In the genomic region with DNA sequence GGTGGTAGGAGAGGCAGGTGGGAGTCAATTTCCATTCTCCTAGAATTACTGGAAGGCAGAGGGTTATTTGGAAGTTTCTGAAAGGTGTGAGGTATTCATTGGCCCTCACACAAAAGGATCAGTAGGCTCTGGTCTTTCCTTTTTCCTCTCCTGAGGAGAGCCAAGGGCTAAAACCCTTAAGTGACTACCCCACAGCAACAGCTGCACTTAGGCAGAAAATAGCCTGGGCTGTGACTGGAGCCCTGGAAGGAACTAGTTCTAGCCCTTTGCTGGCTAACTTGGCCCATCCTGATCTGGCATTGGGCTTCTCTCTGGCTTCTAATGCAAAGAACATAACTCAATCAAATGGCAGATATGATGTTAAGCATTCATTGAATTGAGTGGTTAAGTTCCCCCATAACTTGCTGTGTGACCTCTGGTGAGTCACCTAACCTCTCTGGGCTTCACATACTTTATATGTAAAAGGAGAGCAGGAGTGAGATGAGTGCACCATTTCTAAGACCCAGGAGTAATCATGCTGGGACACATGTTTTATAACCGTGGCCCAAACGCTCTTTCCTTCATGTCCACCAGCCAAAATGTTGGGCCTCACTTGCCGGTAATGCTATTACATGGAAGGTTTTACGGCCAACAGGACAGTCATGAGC, we compare ENCODE assay signal across 29 cellular contexts. TPM values are rescaled to one million over a fixed set of nuclear protein-coding genes. Genes with fewer than 3 reads are reported as not detected.
A peak's percentile ranks its signal among the peaks of the same experiment; 100 is the strongest.
DNase-seq lines count a peak whose midpoint lies in the region; ATAC-seq, FAIRE-seq and TF ChIP-seq lines count a peak whose summit lies in the region.
"Had no signal": no experiment of that assay in that cellular context is flagged by ENCODE, and none has a peak within 500 bp of the region (broad histone marks: within the 10 kb centered on the region; RNA-seq: fewer than 3 reads in every experiment).

No MANE protein-coding gene starts in this region.

- FAIRE-seq in keratinocyte (lab: Jason Lieb, UNC) = peak; percentile 9
- FAIRE-seq: colon had no signal

- H4K20me1 ChIP-seq in BLaER1 treated with 17β-estradiol and CSF1 and Interleukin-3, amounts not matched to agents 10 nM and 100 nM = peaks cover 0 to 37% (median 9%) of the 10 kb centered on the region in 11 experiments; a peak in 8 of 22 replicates
- no peaks in the 10 kb centered on the region for H4K20me1 ChIP-seq in keratinocyte (ENCODE audit: control insufficient read depth, extremely low read depth, insufficient read depth, low read length)

- no peak overlapping the region for H3K9ac ChIP-seq in BLaER1 treated with 17β-estradiol and CSF1 and Interleukin-3, amounts not matched to agents 10 nM and 100 nM
- H3K9ac ChIP-seq in keratinocyte (ENCODE audit: control insufficient read depth, extremely low read depth, insufficient read depth, low read length) = no peak overlapping the region

- H3K9me3 ChIP-seq in BLaER1 treated with 17β-estradiol and CSF1 and Interleukin-3, amounts not matched to agents 10 nM and 100 nM (replicated peaks in 1 of 11) = no peaks in the 10 kb centered on the region
- H3K9me3 ChIP-seq in Panc1 (ENCODE audit: control insufficient read depth, insufficient read depth, low read depth, low read length) (no peaks in the 10 kb centered on the region), keratinocyte (ENCODE audit: control insufficient read depth, low read depth, low read length) (no peaks in the 10 kb centered on the region)
- H3K9me3 ChIP-seq: breast epithelium, esophagus muscularis mucosa, ovary, thyroid gland had no signal

- peak overlapping the region in 9 of 11 experiments; percentile 20 to 75 (median 68); a peak in 16 of 22 replicates for H3K4me2 ChIP-seq in BLaER1 treated with 17β-estradiol and CSF1 and Interleukin-3, amounts not matched to agents 10 nM and 100 nM
- H3K4me2 ChIP-seq in keratinocyte (ENCODE audit: control insufficient read depth, extremely low read depth, insufficient read depth, low read depth, low read length) = no peak overlapping the region

- no peak overlapping the region for H3K4me3 ChIP-seq in BLaER1 treated with 17β-estradiol and CSF1 and Interleukin-3, amounts not matched to agents 10 nM and 100 nM
- H3K4me3 ChIP-seq in Panc1 (ENCODE audit: low read depth in 2 of 2, low read length in 2 of 2) (no peak overlapping the region), keratinocyte (ENCODE audit: control insufficient read depth in 2 of 3, extremely low read depth in 1 of 3, insufficient read depth in 2 of 3, low read depth in 1 of 3, low read length in 3 of 3) (no peak overlapping the region)
- H3K4me3 ChIP-seq: breast epithelium, esophagus muscularis mucosa, ovary, thyroid gland had no signal

- H2AFZ ChIP-seq in keratinocyte (ENCODE audit: control insufficient read depth, low read length) = no peak overlapping the region

- CTCF ChIA-PET in Panc1 (lab: Charles Lee) = no interaction called here

- no peaks in the 10 kb centered on the region for H3K9me1 ChIP-seq in keratinocyte (ENCODE audit: control insufficient read depth, extremely low read depth, insufficient read depth, low read length)

- H3K36me3 ChIP-seq in BLaER1 treated with 17β-estradiol and CSF1 and Interleukin-3, amounts not matched to agents 10 nM and 100 nM = no peaks in the 10 kb centered on the region
- H3K36me3 ChIP-seq in Panc1 (ENCODE audit: control insufficient read depth, insufficient read depth, low read length) (no peaks in the 10 kb centered on the region), keratinocyte (ENCODE audit: control insufficient read depth in 2 of 2, extremely low read depth in 1 of 2, insufficient read depth in 2 of 2, low read length in 2 of 2) (no peaks in the 10 kb centered on the region)
- H3K36me3 ChIP-seq: breast epithelium, esophagus muscularis mucosa, ovary, thyroid gland had no signal

- H3K27me3 ChIP-seq in BLaER1 treated with 17β-estradiol and CSF1 and Interleukin-3, amounts not matched to agents 10 nM and 100 nM = peaks cover 29 to 35% (median 33%) of the 10 kb centered on the region in 11 experiments
- H3K27me3 ChIP-seq in Panc1 (ENCODE audit: control insufficient read depth, insufficient read depth, low read length) (no peaks in the 10 kb centered on the region), keratinocyte (ENCODE audit: control insufficient read depth, extremely low read depth, insufficient read depth, low read length) (peaks cover 37% of the 10 kb centered on the region)
- H3K27me3 ChIP-seq: ovary, thyroid gland had no signal

- peaks cover 14 to 81% (median 59%) of the 10 kb centered on the region in 10 experiments for H3K4me1 ChIP-seq in BLaER1 treated with 17β-estradiol and CSF1 and Interleukin-3, amounts not matched to agents 10 nM and 100 nM
- H3K4me1 ChIP-seq in Panc1 (ENCODE audit: control insufficient read depth, insufficient read depth, low read length) (peaks cover 30% of the 10 kb centered on the region), keratinocyte (ENCODE audit: control insufficient read depth, extremely low read depth, insufficient read depth, low read length) (peaks cover 5% of the 10 kb centered on the region)

- ATAC-seq in Panc1 = no peak
- no peak for ATAC-seq in sciatic nerve
- ATAC-seq in GM18519 (IDR thresholded peaks at IDR 0.05; ENCODE audit: low FRiP score, unreplicated experiment) = no peak
- ATAC-seq: effector memory CD8-positive, alpha-beta T cell; natural killer cell had no signal

- H3K27ac ChIP-seq in BLaER1 treated with 17β-estradiol and CSF1 and Interleukin-3, amounts not matched to agents 10 nM and 100 nM = no peak overlapping the region
- peak overlapping the region; percentile 32 for H3K27ac ChIP-seq in Panc1 (ENCODE audit: low read length)
- H3K27ac ChIP-seq in keratinocyte (ENCODE audit: control insufficient read depth, insufficient read depth, low read length) = no peak overlapping the region
- H3K27ac ChIP-seq: breast epithelium, esophagus muscularis mucosa, HL-60, ovary, thyroid gland had no signal

- intact Hi-C loops in Panc1 (cut with micrococcal nuclease; ENCODE audit: unreplicated experiment) (no loop called here), sciatic nerve (cut with DNase I) (no loop called here)

- no peak for TF ChIP-seq CTCF in Panc1 (IDR thresholded peaks at IDR 0.05)
- no peak for TF ChIP-seq CTCF in keratinocyte (optimal IDR thresholded peaks at IDR 0.05 in 1 of 3, IDR thresholded peaks at IDR 0.05 in 1 of 3, conservative IDR thresholded peaks at IDR 0.05 in 1 of 3; ENCODE audit: extremely low read depth in 1 of 3, insufficient read depth in 2 of 3, low read length in 3 of 3)

- no peaks in the 10 kb centered on the region for H3K79me2 ChIP-seq in keratinocyte (ENCODE audit: control insufficient read depth, insufficient read depth, low read length)

- POLR2A ChIA-PET in Panc1 (lab: Charles Lee) = no interaction called here

- in situ Hi-C loops in Panc1 (cut with HindIII; ENCODE audit: low pct_unique_long_range_greater_than_20kb, low sequenced_read_pairs) = no loop called here

- no TSS peak for BruUV-seq in Panc1 (replicated peaks; lab: Mats Ljungman, UMichigan)

- dilution Hi-C loops in keratinocyte (cut with MboI; ENCODE audit: extremely low pct_ligation_motif_present, low sequenced_read_pairs) = no loop called here

- DNase-seq in ELR (ENCODE audit: low read depth) (peak; percentile 35), Panc1 (ENCODE audit: low read depth, low spot score) (no peak), keratinocyte (ENCODE audit: low read depth, low spot score) (no peak), NCI-H128 (lab: John Stamatoyannopoulos, UW; ENCODE audit: unreplicated experiment) (no peak), sciatic nerve (ENCODE audit: low spot score) (no peak), NCI-H1048 (lab: John Stamatoyannopoulos, UW) (no peak)
- DNase-seq: ACHN; activated CD4-positive, alpha-beta T cell treated with anti-CD3 and anti-CD28 coated beads, Interleukin-2, amount 50 U/mL, for 4 hours; activated effector memory CD4-positive, alpha-beta T cell treated with Interleukin-2 at 50 U/mL for 16 hours; amniotic stem cell; effector memory CD8-positive, alpha-beta T cell; foreskin melanocyte; natural killer cell; NCI-H1417 treated with DMSO at 0.1 percent for 48 hours; NCI-H2081 treated with DMSO at 0.1 percent for 48 hours; NCI-H446; ovary; Right ventricle myocardium superior; stimulated activated CD4-positive, alpha-beta T cell treated with anti-CD3 and anti-CD28 coated beads, Interleukin-12 subunit alpha, Interleukin-12 subunit beta, amount 100 ng/mL, for 4 hours; stimulated activated CD4-positive, alpha-beta T cell treated with anti-CD3 and anti-CD28 coated beads, Interleukin-4, amount 100 ng/mL, for 24 hours; stimulated activated naive CD4-positive, alpha-beta T cell treated with Interleukin-2 at 50 U/mL for 16 hours; T1000; thyroid gland had no signal

RNA-seq across cellular contexts. Expression of a gene that starts 40.1 kb away (rescaled TPM):
- total RNA-seq in Panc1 (2021; ENCODE audit: unreplicated experiment) = 57.6 TPM
- polyA plus RNA-seq in Panc1 (2012; ENCODE audit: insufficient read length) = 48.1 TPM
- polyA plus RNA-seq in keratinocyte = 39.8 to 48.7 TPM (median 45.6 TPM) in 3 replicates
- 7.3 TPM for polyA plus RNA-seq in keratinocyte (2011; ENCODE audit: low read depth)
- polyA plus RNA-seq in keratinocyte (2011; cell fraction: cytosol; rRNA removed) = 60.0 and 65.8 TPM in 2 replicates
- 20.6 TPM in 2 replicates for polyA plus RNA-seq in keratinocyte (2011; cell fraction: nucleus; rRNA removed)
- 32.4 and 39.4 TPM in 2 replicates for polyA plus RNA-seq in keratinocyte (2012; ENCODE audit: low replicate concordance)
- polyA minus RNA-seq in keratinocyte = 11.9 to 17.9 TPM (median 16.9 TPM) in 3 replicates
- 13.4 TPM for polyA minus RNA-seq in keratinocyte (2011; cell fraction: cytosol; rRNA and poly(A)+ RNA removed)
- polyA minus RNA-seq in keratinocyte (2011; cell fraction: nucleus; rRNA and poly(A)+ RNA removed) = 3.3 and 4.0 TPM in 2 replicates
- total RNA-seq in sciatic nerve = 10.4 TPM
